In the genomic region with DNA sequence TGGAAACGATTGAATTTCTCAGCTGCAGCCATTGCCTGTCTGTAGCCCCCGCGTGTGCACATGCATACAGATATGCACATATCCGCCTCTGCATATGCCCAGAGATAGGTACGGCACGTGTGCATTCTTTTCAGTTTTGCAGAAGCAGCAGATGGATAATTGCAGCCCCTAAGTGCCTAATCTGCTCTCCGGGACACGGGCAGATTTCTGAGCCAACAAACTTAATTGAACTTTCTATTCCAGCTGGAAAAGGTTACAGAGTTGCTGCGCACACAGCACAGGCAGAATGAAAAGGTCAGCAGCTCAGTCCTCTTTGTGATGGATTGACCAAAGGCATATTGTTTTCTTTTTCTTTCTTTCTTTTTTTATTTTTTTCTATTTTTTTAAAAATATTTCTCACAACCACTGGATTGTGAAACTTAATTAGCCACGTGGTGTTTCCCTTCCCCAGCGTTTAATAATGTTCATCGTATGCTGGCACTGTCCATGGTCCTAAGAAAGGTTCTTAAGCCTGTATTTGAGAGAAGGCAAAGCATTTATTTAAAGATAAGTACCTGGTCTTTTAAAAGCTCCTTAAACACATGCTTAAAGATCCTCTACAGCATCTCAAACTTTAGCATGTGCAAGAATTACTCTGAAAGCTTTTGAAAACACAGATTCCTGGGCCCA, we compare ENCODE assay signal across 13 cellular contexts.
DNase-seq lines count a peak whose midpoint lies in the region; TF ChIP-seq lines count a peak whose summit lies in the region.
"Had no signal": no experiment of that assay in that cellular context is flagged by ENCODE, and none has a peak within 500 bp of the region (broad histone marks: within the 10 kb centered on the region; RNA-seq: fewer than 3 reads in every experiment).

No MANE protein-coding gene starts in this region.

- H3K36me3 ChIP-seq in GM23248 (ENCODE audit: low read depth): no peaks in the 10 kb centered on the region
- no peaks in the 10 kb centered on the region for H3K36me3 ChIP-seq in Karpas-422 (ENCODE audit: insufficient read depth, low read length)
- no peaks in the 10 kb centered on the region for H3K36me3 ChIP-seq in brain microvascular endothelial cell (replicated peaks)

- H4K20me1 ChIP-seq in GM23248 (ENCODE audit: insufficient read depth): no peaks in the 10 kb centered on the region
- H4K20me1 ChIP-seq in Karpas-422 (ENCODE audit: insufficient read depth, low read depth, low read length): no peaks in the 10 kb centered on the region

- H3K79me2 ChIP-seq in GM23248 (ENCODE audit: insufficient read depth) (no peaks in the 10 kb centered on the region), Karpas-422 (ENCODE audit: low read length) (no peaks in the 10 kb centered on the region)

- H3K27ac ChIP-seq in GM23248 (no peak overlapping the region), Karpas-422 (ENCODE audit: low read length) (no peak overlapping the region), brain microvascular endothelial cell (no peak overlapping the region)

- DNase-seq in GM23248 (peak; percentile 78), NCI-H524 (lab: John Stamatoyannopoulos, UW) (peak; percentile 78 to 93), choroid plexus epithelial cell (ENCODE audit: low read depth) (peak; percentile 5), mucosa of gallbladder (ENCODE audit: low spot score) (peak; percentile 12), Karpas-422 (no peak), NCI-H1092 treated with DMSO at 0.1 percent for 48 hours (lab: John Stamatoyannopoulos, UW) (no peak), NCI-H510A treated with DMSO at 0.1 percent for 48 hours (lab: John Stamatoyannopoulos, UW) (no peak), brain microvascular endothelial cell (no peak)
- DNase-seq: activated gamma-delta T cell; CD4-positive, alpha-beta memory T cell; cerebellar nuclear complex; NCI-H1048; T-helper 17 cell had no signal

- H2AFZ ChIP-seq in GM23248 (no peak overlapping the region), Karpas-422 (ENCODE audit: low read length) (no peak overlapping the region)

- H3K4me1 ChIP-seq in GM23248 (ENCODE audit: insufficient read depth): no peaks in the 10 kb centered on the region
- no peaks in the 10 kb centered on the region for H3K4me1 ChIP-seq in Karpas-422 (ENCODE audit: low read length)

- TF ChIP-seq CTCF in choroid plexus epithelial cell (conservative IDR thresholded peaks at IDR 0.05; ENCODE audit: low read depth, low read length): no peak
- no peak for TF ChIP-seq CTCF in brain microvascular endothelial cell (IDR thresholded peaks at IDR 0.05; ENCODE audit: low read depth, low read length, missing control alignments)

- H3K9ac ChIP-seq in GM23248 (no peak overlapping the region), Karpas-422 (ENCODE audit: low read length) (no peak overlapping the region)

- no peaks in the 10 kb centered on the region for H3K27me3 ChIP-seq in GM23248 (replicated peaks; ENCODE audit: insufficient read depth)
- no peaks in the 10 kb centered on the region; the same call in 1 of the 2 replicates for H3K27me3 ChIP-seq in Karpas-422 (ENCODE audit: low read length)
- no peaks in the 10 kb centered on the region for H3K27me3 ChIP-seq in brain microvascular endothelial cell (replicated peaks)

- no peaks in the 10 kb centered on the region for H3F3A ChIP-seq in GM23248 (ENCODE audit: insufficient read depth)

- H3K4me3 ChIP-seq in GM23248 (no peak overlapping the region), choroid plexus epithelial cell (ENCODE audit: low read depth, low read length) (no peak overlapping the region), Karpas-422 (ENCODE audit: low read length) (no peak overlapping the region), brain microvascular endothelial cell (ENCODE audit: low read depth, low read length) (no peak overlapping the region)

- no peaks in the 10 kb centered on the region for H3K9me2 ChIP-seq in GM23248 (ENCODE audit: insufficient read depth)
- no peaks in the 10 kb centered on the region for H3K9me2 ChIP-seq in Karpas-422 (replicated peaks; ENCODE audit: insufficient read depth, low read length)

- 24 to 25% methylated on average over 12 of the region's 12 CpGs for WGBS in GM23248 (ENCODE audit: low coverage in 1 of 2, low lambda C conversion rate in 2 of 2, missing lambda C conversion rate in 2 of 2), 2 experiments

- in situ Hi-C loops in GM23248 (cut with MboI) (no loop called here), brain microvascular endothelial cell (cut with HindIII; ENCODE audit: low pct_ligation_motif_present, low sequenced_read_pairs) (no loop called here)

- H3K4me2 ChIP-seq in GM23248 (ENCODE audit: unreplicated experiment) (no peak overlapping the region), Karpas-422 (ENCODE audit: low read depth, low read length, poor library complexity, severe bottlenecking) (no peak overlapping the region)

- no peaks in the 10 kb centered on the region for H3K9me3 ChIP-seq in GM23248 (ENCODE audit: low read depth)
- no peaks in the 10 kb centered on the region for H3K9me3 ChIP-seq in Karpas-422 (ENCODE audit: low read length)

Comparison
In these comparisons a context has a peak if more than half of its experiments do, and no peak if none do; other contexts are left out.
1. DNase-seq: peak in GM23248 (single experiment), NCI-H524 (2 of 2), choroid plexus epithelial cell (single experiment) and mucosa of gallbladder (single experiment); none in Karpas-422 (single experiment), NCI-H1092 treated with DMSO at 0.1 percent for 48 hours (single experiment), NCI-H510A treated with DMSO at 0.1 percent for 48 hours (single experiment) and brain microvascular endothelial cell (single experiment).